1 cellular context compared by ENCODE assay signal in the genomic region with DNA sequence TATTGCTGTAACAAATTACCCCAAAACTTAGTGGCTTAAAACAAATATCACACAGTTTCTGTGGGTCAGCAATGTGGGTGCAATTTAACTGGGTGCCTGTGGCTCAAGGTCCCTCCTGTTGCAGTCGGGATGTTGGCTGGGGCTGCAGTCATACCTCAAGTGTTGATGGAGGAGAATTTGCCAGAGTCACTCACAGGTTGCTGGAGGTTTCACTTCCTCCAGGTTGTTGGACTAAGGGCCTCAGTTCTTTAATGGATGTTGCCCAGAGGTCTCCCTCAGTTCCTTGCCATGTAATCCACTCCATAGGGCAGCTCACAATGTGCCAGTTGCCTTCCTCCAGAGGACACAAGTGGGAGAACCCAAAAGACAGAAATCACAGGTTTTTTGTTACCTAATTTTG.
TF ChIP-seq lines count a peak whose summit lies in the region.

No MANE protein-coding gene starts in this region.

TF ChIP-seq in IMR-90, 13 proteins besides CTCF, POLR2A, EP300 and RAD21 (continued from another document):
- TF ChIP-seq, protein P1, sequence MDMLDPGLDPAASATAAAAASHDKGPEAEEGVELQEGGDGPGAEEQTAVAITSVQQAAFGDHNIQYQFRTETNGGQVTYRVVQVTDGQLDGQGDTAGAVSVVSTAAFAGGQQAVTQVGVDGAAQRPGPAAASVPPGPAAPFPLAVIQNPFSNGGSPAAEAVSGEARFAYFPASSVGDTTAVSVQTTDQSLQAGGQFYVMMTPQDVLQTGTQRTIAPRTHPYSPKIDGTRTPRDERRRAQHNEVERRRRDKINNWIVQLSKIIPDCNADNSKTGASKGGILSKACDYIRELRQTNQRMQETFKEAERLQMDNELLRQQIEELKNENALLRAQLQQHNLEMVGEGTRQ (IDR thresholded peaks at IDR 0.05; ENCODE audit: low read depth, low read length): no peak
